In the genomic region with DNA sequence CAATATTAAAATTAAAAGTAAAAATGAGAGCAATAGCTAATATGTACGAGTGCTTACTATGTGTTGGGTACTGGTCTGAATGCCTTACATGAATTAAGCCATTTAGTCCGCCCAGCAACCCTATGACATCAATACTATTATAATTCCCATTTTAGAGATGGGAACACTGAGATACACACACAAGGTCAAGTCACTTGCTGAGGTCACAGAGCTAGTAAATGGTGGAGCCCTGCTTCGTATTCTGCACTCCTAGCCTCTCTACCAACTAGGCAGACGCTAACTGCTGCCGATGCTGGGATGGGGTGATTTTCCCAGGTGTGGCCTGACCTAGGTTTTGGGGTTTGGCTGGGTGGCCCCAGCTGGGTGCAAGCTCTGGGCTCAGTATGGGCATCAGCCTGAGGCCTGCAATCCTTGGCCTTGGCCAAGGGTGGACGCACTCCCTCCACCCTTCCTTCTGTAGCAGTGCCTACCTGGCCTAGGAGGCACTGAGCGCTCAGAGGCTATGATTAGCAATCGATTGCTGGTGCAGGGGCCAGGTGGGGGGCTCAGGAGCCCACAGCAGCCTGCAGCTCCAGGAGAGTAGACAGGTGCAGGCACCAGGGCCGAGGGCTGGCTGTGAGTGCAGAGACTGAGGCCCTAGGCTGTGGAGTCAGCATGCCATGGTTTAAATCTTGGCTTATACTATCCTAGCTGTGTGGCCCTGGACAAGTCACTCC, we compare ENCODE assay signal across 30 cellular contexts. TPM values are rescaled to one million over a fixed set of nuclear protein-coding genes. Genes with fewer than 3 reads are reported as not detected.
"Had no signal": no experiment of that assay in that cellular context is flagged by ENCODE, and none has a peak within 500 bp of the region (broad histone marks: within the 10 kb centered on the region; RNA-seq: fewer than 3 reads in every experiment).

No MANE protein-coding gene starts in this region.

- H3K9ac ChIP-seq: parathyroid adenoma had no signal

- H3K27ac Mint-ChIP-seq: natural killer cell treated with Interleukin-12 subunit alpha and Interleukin-12 subunit beta and Interleukin-15 and Interleukin-18, amount 100 ng/mL, for 72 hours; stimulated activated memory B cell treated with anti-CD40 and anti-IgM and Interleukin-4, amounts not matched to agents 10 μg/mL and 1 μg/mL and 100 μg/mL, for 72 hours had no signal

- H3K4me2 ChIP-seq: hepatocyte, smooth muscle cell had no signal

- H3K4me3 Mint-ChIP-seq: natural killer cell treated with Interleukin-12 subunit alpha and Interleukin-12 subunit beta and Interleukin-15 and Interleukin-18, amount 100 ng/mL, for 72 hours; stimulated activated memory B cell treated with anti-CD40 and anti-IgM and Interleukin-4, amounts not matched to agents 10 μg/mL and 1 μg/mL and 100 μg/mL, for 72 hours; stimulated activated naive CD8-positive, alpha-beta T cell treated with anti-CD3 and anti-CD28 coated beads, Interleukin-15, amount 100 ng/mL, for 72 hours had no signal

- H3K27ac ChIP-seq: hepatocyte, left ventricle myocardium inferior, parathyroid adenoma, psoas muscle, testis, thyroid gland, transverse colon, upper lobe of left lung, vagina had no signal

- H3K36me3 Mint-ChIP-seq: natural killer cell treated with Interleukin-12 subunit alpha and Interleukin-12 subunit beta and Interleukin-15 and Interleukin-18, amount 100 ng/mL, for 72 hours; stimulated activated memory B cell treated with anti-CD40 and anti-IgM and Interleukin-4, amounts not matched to agents 10 μg/mL and 1 μg/mL and 100 μg/mL, for 72 hours had no signal

- H3K36me3 ChIP-seq: left ventricle myocardium inferior, thyroid gland, transverse colon, upper lobe of left lung, vagina had no signal

- H3K4me3 ChIP-seq: hepatocyte, left ventricle myocardium inferior, lung, mucosa of descending colon, psoas muscle, smooth muscle cell, testis, thyroid gland, transverse colon, upper lobe of left lung, vagina had no signal

- DNase-seq: islet precursor cell; left ventricle myocardium inferior; midbrain; mucosa of descending colon; nucleus accumbens; psoas muscle; stimulated activated CD4-positive, alpha-beta T cell treated with anti-CD3 and anti-CD28 coated beads, Interleukin-1b, Interleukin-23, amount 100 ng/mL, for 48 hours; stimulated activated CD4-positive, alpha-beta T cell treated with anti-CD3 and anti-CD28 coated beads, Interleukin-2, amount 100 ng/mL, for 48 hours; stimulated activated CD4-positive, alpha-beta T cell treated with anti-CD3 and anti-CD28 coated beads, Interleukin-4, amount 100 ng/mL, for 4 hours; stimulated activated CD8-positive, alpha-beta memory T cell treated with anti-CD3 and anti-CD28 coated beads, Interleukin-4, amount 100 ng/mL, for 48 hours; testis; thyroid gland; transverse colon had no signal

- H3K9me3 Mint-ChIP-seq: natural killer cell treated with Interleukin-12 subunit alpha and Interleukin-12 subunit beta and Interleukin-15 and Interleukin-18, amount 100 ng/mL, for 72 hours; stimulated activated memory B cell treated with anti-CD40 and anti-IgM and Interleukin-4, amounts not matched to agents 10 μg/mL and 1 μg/mL and 100 μg/mL, for 72 hours; stimulated activated naive CD8-positive, alpha-beta T cell treated with anti-CD3 and anti-CD28 coated beads, Interleukin-15, amount 100 ng/mL, for 72 hours had no signal

- ATAC-seq: mucosa of descending colon; naive thymus-derived CD4-positive, alpha-beta T cell; psoas muscle; stimulated activated memory B cell treated with anti-CD40 and anti-IgM and Interleukin-4, amounts not matched to agents 10 μg/mL and 1 μg/mL and 100 μg/mL, for 72 hours had no signal

- H3K9me3 ChIP-seq: left ventricle myocardium inferior, mucosa of descending colon, psoas muscle, testis, thyroid gland, transverse colon, upper lobe of left lung, vagina had no signal

- H3K79me2 ChIP-seq: hepatocyte, parathyroid adenoma had no signal

- H2AFZ ChIP-seq: hepatocyte, parathyroid adenoma had no signal

- H3K4me1 ChIP-seq: psoas muscle had no signal

- H3K27me3 ChIP-seq: hepatocyte, testis, thyroid gland, vagina had no signal

RNA-seq across cellular contexts. Expression of a gene that starts 2.7 kb away (rescaled TPM):
- total RNA-seq: lung; mesenteric fat pad; myocyte; natural killer cell treated with Interleukin-12 subunit alpha and Interleukin-12 subunit beta and Interleukin-15 and Interleukin-18, amount 100 ng/mL, for 72 hours; psoas muscle; skeletal muscle tissue; urinary bladder had no signal
- polyA plus RNA-seq: lung; naive thymus-derived CD4-positive, alpha-beta T cell had no signal

RNA-seq across cellular contexts. Expression of a gene that starts 27.2 kb away (rescaled TPM):
- total RNA-seq: myocyte; naive thymus-derived CD4-positive, alpha-beta T cell; natural killer cell treated with Interleukin-12 subunit alpha and Interleukin-12 subunit beta and Interleukin-15 and Interleukin-18, amount 100 ng/mL, for 72 hours; osteocyte; skeletal muscle tissue; vagina had no signal
- polyA plus RNA-seq: naive thymus-derived CD4-positive, alpha-beta T cell; neural cell had no signal

RNA-seq across cellular contexts. Expression of a gene that starts 49.0 kb away (rescaled TPM):
- total RNA-seq: kidney epithelial cell; naive thymus-derived CD4-positive, alpha-beta T cell; osteocyte; smooth muscle cell; urinary bladder had no signal
- polyA plus RNA-seq: naive thymus-derived CD4-positive, alpha-beta T cell; neural cell had no signal

RNA-seq across cellular contexts. Expression of a gene that starts 53.0 kb away (rescaled TPM):
- total RNA-seq: kidney epithelial cell; naive thymus-derived CD4-positive, alpha-beta T cell; natural killer cell treated with Interleukin-12 subunit alpha and Interleukin-12 subunit beta and Interleukin-15 and Interleukin-18, amount 100 ng/mL, for 72 hours had no signal
- polyA plus RNA-seq: naive thymus-derived CD4-positive, alpha-beta T cell; neural cell had no signal
